27 cellular contexts compared by ENCODE assay signal in genomic region chr1:2404142-2404889, GRCh38. TPM values are rescaled to one million over a fixed set of nuclear protein-coding genes. Genes with fewer than 3 reads are reported as not detected.
DNase-seq lines count a peak whose midpoint lies in the region; ATAC-seq and TF ChIP-seq lines count a peak whose summit lies in the region.
"Had no signal": no experiment of that assay in that cellular context is flagged by ENCODE, and none has a peak within 500 bp of the region (broad histone marks: within the 10 kb centered on the region; RNA-seq: fewer than 3 reads in every experiment).

No MANE protein-coding gene starts in this region.

- no peaks in the 10 kb centered on the region for H3K4me1 Mint-ChIP-seq in MCF 10A (ENCODE audit: insufficient read depth, unreplicated experiment)
- H3K4me1 Mint-ChIP-seq: nephron had no signal

- H3K27me3 Mint-ChIP-seq in MCF 10A (ENCODE audit: insufficient read depth, unreplicated experiment), result no peaks in the 10 kb centered on the region
- H3K27me3 Mint-ChIP-seq: CD4-positive, alpha-beta T cell; IgD-negative memory B cell had no signal

- TF ChIP-seq POLR2A in gastroesophageal sphincter (IDR thresholded peaks at IDR 0.05), result no peak
- no peak for TF ChIP-seq POLR2A in spleen (IDR thresholded peaks at IDR 0.05)

- no peak overlapping the region for H3K27ac ChIP-seq in SK-N-SH (ENCODE audit: low read depth in 2 of 2, low read length in 1 of 2)
- peak overlapping the region; percentile 60; the same call in 1 of the 2 replicates for H3K27ac ChIP-seq in SK-N-MC
- peak overlapping the region in 3 of 4 donors; percentile 18 to 26 (median 24) for H3K27ac ChIP-seq in gastroesophageal sphincter
- peak overlapping the region in 6 of 8 donors; percentile 20 to 67 (median 47) for H3K27ac ChIP-seq in spleen
- H3K27ac ChIP-seq in WERI-Rb-1, result no peak overlapping the region
- H3K27ac ChIP-seq: parathyroid adenoma, Peyer's patch, right atrium auricular region had no signal

- H4K20me1 ChIP-seq in SK-N-SH (ENCODE audit: insufficient read depth), result 0 out of 2 replicates have a peak, but pooled peaks cover 9% of the 10 kb centered on the region

- ATAC-seq in SK-N-SH treated with all-trans-retinoic acid at 6 μM for 48 hours (no peak), gastroesophageal sphincter (no peak), HG02973 (IDR thresholded peaks at IDR 0.05; ENCODE audit: unreplicated experiment) (no peak)

- no peak overlapping the region for H3K27ac Mint-ChIP-seq in MCF 10A (ENCODE audit: low read depth, unreplicated experiment)
- H3K27ac Mint-ChIP-seq: CD4-positive, alpha-beta T cell; T-helper 1 cell treated with Interleukin-12 subunit alpha and Interleukin-12 subunit beta and Interleukin-4 antibody, amounts not matched to agents 30 μg/mL and 1 μg/mL, for 36 hours had no signal

- POLR2A ChIA-PET in SK-N-SH (lab: Yijun Ruan, JAX) (interaction anchor here (1.0 kb wide), 1 partner anchor 13 kb away, joined by 5 read pairs; the partner anchor contains the start of genes MORN1 and RER1), MCF 10A (lab: Yijun Ruan, JAX) (interaction anchor here (0.6 kb wide), 1 partner anchor 13 kb away, joined by 4 read pairs; the partner anchor contains the start of genes MORN1 and RER1)

- H3F3A ChIP-seq in SK-N-SH (replicated peaks; ENCODE audit: insufficient read depth), result peaks cover 13% of the 10 kb centered on the region

- intact Hi-C loops in spleen (cut with DNase I; ENCODE audit: low total_unique reads), result no loop called here
- intact Hi-C loops in MCF 10A (cut with micrococcal nuclease), result no loop called here

- peaks cover 10 to 84% of the 10 kb centered on the region in 2 experiments for H3K36me3 ChIP-seq in SK-N-SH (replicated peaks in 1 of 2; ENCODE audit: control insufficient read depth in 1 of 2, insufficient read depth in 2 of 2, low read length in 1 of 2)
- H3K36me3 ChIP-seq in SK-N-MC (ENCODE audit: insufficient read depth, low read length), result peaks cover 51% of the 10 kb centered on the region
- peaks cover 0 to 100% of the 10 kb centered on the region in 2 donors for H3K36me3 ChIP-seq in gastroesophageal sphincter
- H3K36me3 ChIP-seq in spleen, result peaks cover 0 to 100% (median 94%) of the 10 kb centered on the region in 6 donors
- peaks cover 70% of the 10 kb centered on the region for H3K36me3 ChIP-seq in WERI-Rb-1

- H3K9me2 ChIP-seq in SK-N-SH, result no peaks in the 10 kb centered on the region

- no peaks in the 10 kb centered on the region for H3K9me3 Mint-ChIP-seq in MCF 10A (ENCODE audit: unreplicated experiment)
- H3K9me3 Mint-ChIP-seq: CD4-positive, alpha-beta T cell; IgD-negative memory B cell; nephron; T-helper 1 cell treated with Interleukin-12 subunit alpha and Interleukin-12 subunit beta and Interleukin-4 antibody, amounts not matched to agents 30 μg/mL and 1 μg/mL, for 36 hours had no signal

- peaks cover 7% of the 10 kb centered on the region; the same call in 1 of the 2 replicates for H3K79me2 ChIP-seq in SK-N-SH (ENCODE audit: insufficient read depth)
- H3K79me2 ChIP-seq: parathyroid adenoma had no signal

- no peak overlapping the region for H3K4me2 ChIP-seq in SK-N-SH

- H3K9ac ChIP-seq in SK-N-SH (no peak overlapping the region), SK-N-MC (ENCODE audit: insufficient read length) (peak overlapping the region; percentile 12)
- H3K9ac ChIP-seq: parathyroid adenoma had no signal

- H3K9me3 ChIP-seq in SK-N-SH (no peaks in the 10 kb centered on the region), SK-N-MC (ENCODE audit: low read depth, low read length) (no peaks in the 10 kb centered on the region), gastroesophageal sphincter (no peaks in the 10 kb centered on the region), spleen (no peaks in the 10 kb centered on the region), WERI-Rb-1 (ENCODE audit: severe bottlenecking) (no peaks in the 10 kb centered on the region)
- H3K9me3 ChIP-seq: Peyer's patch, right atrium auricular region had no signal

- no peak for DNase-seq in SK-N-SH
- DNase-seq in SK-N-MC (ENCODE audit: low read depth, low spot score), result no peak
- DNase-seq in spleen, result no peak
- no peak for DNase-seq in WERI-Rb-1
- DNase-seq in MCF 10A (ENCODE audit: unreplicated experiment), result no peak
- DNase-seq: 8988T; activated CD8-positive, alpha-beta memory T cell treated with anti-CD3 and anti-CD28 coated beads for 24 hours; activated gamma-delta T cell treated with Interleukin-2 at 50 U/mL for 16 hours; CD4-positive, alpha-beta T cell; cerebellar nuclear complex; head of caudate nucleus; NCI-H1105; NCI-H187 treated with DMSO at 0.1 percent for 48 hours; NCI-H524 treated with DMSO at 0.1 percent for 48 hours; Peyer's patch; stimulated activated CD4-positive, alpha-beta T cell treated with anti-CD3 and anti-CD28 coated beads, Interleukin-12 subunit alpha, Interleukin-12 subunit beta, amount 100 ng/mL, for 4 hours; stimulated activated CD4-positive, alpha-beta T cell treated with anti-CD3 and anti-CD28 coated beads, Interleukin-4, amount 100 ng/mL, for 1 hour; substantia nigra had no signal

- TF ChIP-seq RAD21 in SK-N-SH (IDR thresholded peaks at IDR 0.05; ENCODE audit: low read length), result no peak

- H3K27me3 ChIP-seq in SK-N-SH (ENCODE audit: insufficient read depth) (no peaks in the 10 kb centered on the region), gastroesophageal sphincter (no peaks in the 10 kb centered on the region), spleen (replicated peaks in 1 of 7) (no peaks in the 10 kb centered on the region), WERI-Rb-1 (ENCODE audit: insufficient read depth, low read depth, severe bottlenecking) (no peaks in the 10 kb centered on the region)
- H3K27me3 ChIP-seq: Peyer's patch, right atrium auricular region had no signal

- BruUV-seq in MCF 10A (replicated peaks; lab: Mats Ljungman, UMichigan), result no TSS peak

- TF ChIP-seq EP300 in SK-N-SH (IDR thresholded peaks at IDR 0.05; ENCODE audit: borderline replicate concordance in 1 of 2, low read depth in 1 of 2, low read length in 1 of 2) (no peak), gastroesophageal sphincter (IDR thresholded peaks at IDR 0.05) (no peak)

- CTCF ChIA-PET in SK-N-SH (lab: Yijun Ruan, JAX), result no interaction called here
- CTCF ChIA-PET in MCF 10A (lab: Yijun Ruan, JAX), result no interaction called here

- H3K4me1 ChIP-seq in SK-N-SH (ENCODE audit: control insufficient read depth in 1 of 2, insufficient read depth in 2 of 2, low read depth in 1 of 2, low read length in 1 of 2) (peaks cover 0 to 3% of the 10 kb centered on the region in 2 experiments; a peak in 1 of 4 replicates), gastroesophageal sphincter (no peaks in the 10 kb centered on the region), spleen (peaks cover 0 to 47% (median 14%) of the 10 kb centered on the region in 6 donors)
- H3K4me1 ChIP-seq: parathyroid adenoma, Peyer's patch had no signal

- H3K36me3 Mint-ChIP-seq in MCF 10A (ENCODE audit: insufficient read depth, unreplicated experiment), result peaks cover 64% of the 10 kb centered on the region

- H3K4me3 ChIP-seq in SK-N-SH (ENCODE audit: low read depth in 2 of 2, low read length in 1 of 2), result no peak overlapping the region
- H3K4me3 ChIP-seq in SK-N-MC, result no peak overlapping the region
- no peak overlapping the region for H3K4me3 ChIP-seq in gastroesophageal sphincter
- H3K4me3 ChIP-seq in spleen, result no peak overlapping the region
- no peak overlapping the region for H3K4me3 ChIP-seq in WERI-Rb-1 (ENCODE audit: low read depth, low read length)
- H3K4me3 ChIP-seq: lung, Peyer's patch, right atrium auricular region had no signal

- WGBS in SK-N-SH (ENCODE audit: low lambda C conversion rate), result 89% methylated on average over 28 of the region's 29 CpGs
- WGBS in gastroesophageal sphincter (ENCODE audit: low coverage in 1 of 2), 2 donors, result 45 to 64% methylated on average over 9 to 13 of the region's 29 CpGs
- WGBS in spleen, 5 donors, result 71 to 83% (median 78%) methylated on average over 29 of the region's 29 CpGs

- H3K4me3 Mint-ChIP-seq in MCF 10A (ENCODE audit: unreplicated experiment), result no peak overlapping the region
- H3K4me3 Mint-ChIP-seq: CD4-positive, alpha-beta T cell; IgD-negative memory B cell; nephron; T-helper 1 cell treated with Interleukin-12 subunit alpha and Interleukin-12 subunit beta and Interleukin-4 antibody, amounts not matched to agents 30 μg/mL and 1 μg/mL, for 36 hours had no signal

- TF ChIP-seq CTCF in SK-N-SH (IDR thresholded peaks at IDR 0.05), result no peak
- no peak for TF ChIP-seq CTCF in gastroesophageal sphincter (IDR thresholded peaks at IDR 0.05)
- no peak for TF ChIP-seq CTCF in spleen (IDR thresholded peaks at IDR 0.05 in 8 of 11, conservative IDR thresholded peaks at IDR 0.05 in 3 of 11)
- TF ChIP-seq CTCF in WERI-Rb-1 (IDR thresholded peaks at IDR 0.05; ENCODE audit: low read depth, low read length), result no peak
- TF ChIP-seq CTCF in MCF 10A (IDR thresholded peaks at IDR 0.05; ENCODE audit: unreplicated experiment), result no peak

- H2AFZ ChIP-seq in SK-N-SH (ENCODE audit: low read depth), result no peak overlapping the region
- H2AFZ ChIP-seq: parathyroid adenoma had no signal

TF ChIP-seq in SK-N-SH, 30 proteins besides CTCF, POLR2A, EP300 and RAD21 (continues in another document):
- TF ChIP-seq SIN3A (IDR thresholded peaks at IDR 0.05; ENCODE audit: borderline replicate concordance, low read depth, low read length) (no peak), NFIC (IDR thresholded peaks at IDR 0.05; ENCODE audit: borderline replicate concordance) (no peak)

RNA-seq across cellular contexts. Expression of gene PEX10, which starts 8.0 kb away (rescaled TPM):
- 25.7 and 28.6 TPM in 2 replicates for polyA plus RNA-seq in SK-N-SH (2012; rRNA removed)
- polyA plus RNA-seq in SK-N-SH (2012; cell fraction: cytosol; rRNA removed), result 15.1 and 21.5 TPM in 2 replicates
- polyA plus RNA-seq in SK-N-SH (2012; cell fraction: nucleus; rRNA removed), result 36.3 and 37.8 TPM in 2 replicates
- 10 to 100 TPM; 18.2 to 30.0 (median 21.6) TPM for total RNA-seq in gastroesophageal sphincter
- 10 to 100 TPM; 10.2 to 18.9 (median 16.3) TPM for total RNA-seq in spleen
- polyA plus RNA-seq in spleen, result 10 to 100 TPM; 12.5 to 19.1 (median 13.0) TPM
- 31.3 and 36.1 TPM in 2 replicates for total RNA-seq in MCF 10A (2022)

RNA-seq across cellular contexts. Expression of gene RER1, which starts 12.7 kb away (rescaled TPM):
- polyA plus RNA-seq in SK-N-SH (2012; rRNA removed) (181 and 189 TPM in 2 replicates), spleen (10 to 100 TPM; 51.1 to 77.0 (median 68.7) TPM)
- 176 and 236 TPM in 2 replicates for polyA plus RNA-seq in SK-N-SH (2012; cell fraction: cytosol; rRNA removed)
- 214 and 301 TPM in 2 replicates for polyA plus RNA-seq in SK-N-SH (2012; cell fraction: nucleus; rRNA removed)
- total RNA-seq in gastroesophageal sphincter (10 to 100 TPM; 54.4 to 78.6 (median 69.8) TPM), spleen (100 to 1,000 TPM in 3 of 7 donors, 10 to 100 TPM in 4; 70.1 to 131 (median 91.8) TPM), MCF 10A (2022) (172 and 224 TPM in 2 replicates)

RNA-seq across cellular contexts. Expression of gene MORN1, which starts 13.0 kb away (rescaled TPM):
- 13.7 and 16.3 TPM in 2 replicates for polyA plus RNA-seq in SK-N-SH (2012; rRNA removed)
- 9.6 and 10.3 TPM in 2 replicates for polyA plus RNA-seq in SK-N-SH (2012; cell fraction: cytosol; rRNA removed)
- 35.5 and 38.1 TPM in 2 replicates for polyA plus RNA-seq in SK-N-SH (2012; cell fraction: nucleus; rRNA removed)
- 10 to 100 TPM in 1 of 4 donors, 1 to 10 TPM in 3; 5.0 to 14.6 (median 9.2) TPM for total RNA-seq in gastroesophageal sphincter
- total RNA-seq in spleen, result 10 to 100 TPM in 2 of 7 donors, 1 to 10 TPM in 5; 5.9 to 13.5 (median 8.4) TPM
- 1 to 10 TPM; 1.9 to 5.8 (median 2.2) TPM for polyA plus RNA-seq in spleen
- total RNA-seq in MCF 10A (2022), result 19.4 and 28.0 TPM in 2 replicates

Comparison
In these comparisons a context has a peak if more than half of its experiments do, and no peak if none do; other contexts are left out.
1. H3K27ac ChIP-seq: peak in SK-N-MC (single experiment), gastroesophageal sphincter (3 of 4) and spleen (6 of 8); none in SK-N-SH (0 of 2) and WERI-Rb-1 (single experiment).